9 cellular contexts compared by ENCODE assay signal in the genomic region with DNA sequence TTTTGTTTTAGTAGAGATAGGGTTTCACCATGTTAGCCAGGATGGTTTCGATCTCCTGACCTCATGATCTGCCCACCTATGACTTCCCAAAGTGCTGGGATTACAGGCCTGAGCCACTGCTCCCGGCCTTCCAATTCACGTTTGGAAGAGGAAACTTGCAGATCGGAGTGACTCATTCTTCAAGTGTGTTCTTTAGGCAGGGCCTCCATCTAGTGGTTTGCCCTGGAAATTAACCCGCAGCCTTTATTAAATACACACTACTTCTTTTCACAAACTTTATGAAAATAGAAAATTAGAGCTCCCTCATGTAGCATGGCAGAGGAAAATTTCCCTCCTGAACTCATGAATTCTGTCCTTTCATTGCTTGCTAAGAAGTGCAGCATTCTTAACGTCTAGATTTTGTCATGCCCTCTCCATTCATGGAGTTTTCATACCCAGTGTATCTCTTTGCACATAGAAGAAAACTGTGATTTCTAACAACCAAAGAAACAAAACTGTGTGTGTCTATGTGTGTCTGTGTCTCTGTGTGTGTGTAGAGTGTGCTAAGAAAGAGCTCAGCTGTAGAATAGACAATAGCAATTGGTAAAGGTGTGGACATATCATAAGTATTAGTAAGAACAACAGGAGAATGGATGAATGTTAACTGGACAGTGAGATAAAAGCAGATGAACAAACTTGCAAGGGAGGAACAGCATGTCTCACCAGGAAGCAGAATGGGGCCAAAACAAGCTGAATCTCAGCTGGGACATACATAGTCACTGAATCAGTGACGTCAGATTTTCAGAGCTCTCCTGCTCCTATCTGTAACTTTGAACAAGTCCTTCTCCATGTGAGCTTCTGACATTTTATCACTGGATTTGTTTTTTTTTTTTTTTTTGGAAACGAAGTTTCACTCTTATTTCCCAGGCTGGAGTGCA.
DNase-seq lines count a peak whose midpoint lies in the region; ATAC-seq and TF ChIP-seq lines count a peak whose summit lies in the region.
"Had no signal": no experiment of that assay in that cellular context is flagged by ENCODE, and none has a peak within 500 bp of the region (broad histone marks: within the 10 kb centered on the region; RNA-seq: fewer than 3 reads in every experiment).

No MANE protein-coding gene starts in this region.

- H3K4me2 ChIP-seq in Loucy (ENCODE audit: low read depth, low read length, poor library complexity, severe bottlenecking) = peak overlapping the region; percentile 34

- H3K4me1 ChIP-seq in Loucy (ENCODE audit: insufficient read depth, low read length, poor library complexity, severe bottlenecking) = no peaks in the 10 kb centered on the region
- peaks cover 3% of the 10 kb centered on the region; the same call in 1 of the 2 replicates for H3K4me1 ChIP-seq in SJSA1 (replicated peaks)

- TF ChIP-seq CTCF in Loucy (conservative IDR thresholded peaks at IDR 0.05; ENCODE audit: low read length) = peak; percentile 87
- TF ChIP-seq CTCF in epithelial cell of esophagus (IDR thresholded peaks at IDR 0.05; ENCODE audit: insufficient read depth, low read depth, low read length, missing control alignments) = peak; percentile 82

- H3K27me3 ChIP-seq in Loucy (ENCODE audit: insufficient read depth, low read length, poor library complexity, severe bottlenecking) (no peaks in the 10 kb centered on the region), SJSA1 (replicated peaks) (no peaks in the 10 kb centered on the region)

- H3K36me3 ChIP-seq in Loucy (ENCODE audit: insufficient read depth, low read length) (no peaks in the 10 kb centered on the region), SJSA1 (no peaks in the 10 kb centered on the region)

- no peak overlapping the region for H3K9ac ChIP-seq in Loucy (ENCODE audit: low read depth, low read length, poor library complexity, severe bottlenecking)

- H2AFZ ChIP-seq in Loucy (ENCODE audit: low read length) = peak overlapping the region; percentile 63

- H3K9me3 ChIP-seq in Loucy (ENCODE audit: insufficient read depth, low read depth, low read length) (no peaks in the 10 kb centered on the region), SJSA1 (replicated peaks) (no peaks in the 10 kb centered on the region)

- H3F3A ChIP-seq in Loucy (ENCODE audit: low read depth) = no peaks in the 10 kb centered on the region

- H3K9me2 ChIP-seq in Loucy (replicated peaks; ENCODE audit: low read depth, low read length) = no peaks in the 10 kb centered on the region

- no peaks in the 10 kb centered on the region for H4K20me1 ChIP-seq in Loucy (ENCODE audit: insufficient read depth, low read length, poor library complexity, severe bottlenecking)

- no peak overlapping the region for H3K27ac ChIP-seq in SJSA1

- ATAC-seq in GM21619 (IDR thresholded peaks at IDR 0.05; ENCODE audit: unreplicated experiment) (peak; percentile 81), HG03439 (IDR thresholded peaks at IDR 0.05; ENCODE audit: unreplicated experiment) (no peak), GM21367 (IDR thresholded peaks at IDR 0.05; ENCODE audit: unreplicated experiment) (no peak)

- DNase-seq in ELR (ENCODE audit: low read depth) (peak; percentile 84), SJSA1 (ENCODE audit: low read depth in 1 of 2, low spot score in 2 of 2) (peak; percentile 38 to 55), epithelial cell of esophagus (ENCODE audit: low read depth) (peak; percentile 81), middle frontal gyrus (ENCODE audit: extremely low spot score, low spot score) (peak; percentile 51)
- DNase-seq: activated naive CD8-positive, alpha-beta T cell treated with anti-CD3 and anti-CD28 coated beads, Interleukin-2, amount 10 ng/mL, durations not matched to agents 7 days and 5 days had no signal

- H3K4me3 ChIP-seq in Loucy (ENCODE audit: low read length, poor library complexity, severe bottlenecking) = no peak overlapping the region
- H3K4me3 ChIP-seq in SJSA1 = no peak overlapping the region
- H3K4me3 ChIP-seq in epithelial cell of esophagus (ENCODE audit: low read length) = no peak overlapping the region

- H3K79me2 ChIP-seq in Loucy (ENCODE audit: insufficient read depth, low read length) = no peaks in the 10 kb centered on the region
